2 cellular contexts compared by ENCODE assay signal in genomic region chr10:91528768-91529167, GRCh38.
TF ChIP-seq lines count a peak whose summit lies in the region.

No MANE protein-coding gene starts in this region.

TF ChIP-seq in liver, 16 proteins besides CTCF, POLR2A, EP300 and RAD21 (continued from another document):
- no peak for TF ChIP-seq REST (IDR thresholded peaks at IDR 0.05)
- TF ChIP-seq EGR1 (IDR thresholded peaks at IDR 0.05; ENCODE audit: low read depth in 2 of 2) = no peak
- no peak for TF ChIP-seq NR2F2 (IDR thresholded peaks at IDR 0.05)
- no peak for TF ChIP-seq GABPA (IDR thresholded peaks at IDR 0.05 in 1 of 2, conservative IDR thresholded peaks at IDR 0.05 in 1 of 2)
- no peak for TF ChIP-seq MAX (IDR thresholded peaks at IDR 0.05)
- no peak for TF ChIP-seq HNF4A (conservative IDR thresholded peaks at IDR 0.05)
TF ChIP-seq in liver: peak in this region for 0.

TF ChIP-seq in HepG2, 621 proteins besides CTCF, POLR2A, EP300 and RAD21 (continued from another document):
- TF ChIP-seq TRIM22 (IDR thresholded peaks at IDR 0.05) = no peak
- no peak for TF ChIP-seq CENPBD1 (CRISPR knock-in tag; IDR thresholded peaks at IDR 0.05; ENCODE audit: borderline replicate concordance, low read depth)
- TF ChIP-seq ZHX2 (IDR thresholded peaks at IDR 0.05; ENCODE audit: low read depth) = no peak
- no peak for TF ChIP-seq ZHX2 (CRISPR knock-in tag; IDR thresholded peaks at IDR 0.05; ENCODE audit: borderline replicate concordance)
- TF ChIP-seq SMARCE1 (IDR thresholded peaks at IDR 0.05; ENCODE audit: borderline replicate concordance) = no peak
- TF ChIP-seq ZC3H4 (CRISPR knock-in tag; IDR thresholded peaks at IDR 0.05; ENCODE audit: borderline replicate concordance) = no peak
- TF ChIP-seq RELA (CRISPR knock-in tag; IDR thresholded peaks at IDR 0.05) = no peak
- no peak for TF ChIP-seq ZNF792 (CRISPR knock-in tag; IDR thresholded peaks at IDR 0.05)
